In the genomic region with DNA sequence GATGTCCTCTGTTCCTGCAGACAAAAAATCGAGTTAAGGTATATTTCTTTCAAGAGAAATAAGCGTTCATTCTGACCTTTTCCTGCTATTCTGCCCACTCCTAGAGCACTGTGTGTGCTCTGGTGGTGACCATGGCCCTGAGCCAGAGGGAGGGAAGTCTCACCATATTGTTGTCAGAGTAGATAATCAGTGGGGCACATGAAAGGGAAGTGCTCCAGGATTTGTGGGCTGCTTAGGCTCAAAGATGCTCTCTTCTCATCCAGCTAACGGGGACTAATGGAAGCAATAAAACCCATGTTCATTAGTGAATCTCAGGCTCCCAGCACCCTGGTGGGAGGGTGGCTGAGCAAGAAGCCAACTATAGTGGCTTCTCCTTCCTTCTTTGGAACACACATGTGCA, we compare ENCODE assay signal across 1 cellular context.
TF ChIP-seq lines count a peak whose summit lies in the region.

No MANE protein-coding gene starts in this region.

TF ChIP-seq in GM12878, 131 proteins besides CTCF, POLR2A, EP300 and RAD21 (continued from another document):
- no peak for TF ChIP-seq BCL11A (IDR thresholded peaks at IDR 0.05; ENCODE audit: low read depth, low read length)
- TF ChIP-seq, protein P1, sequence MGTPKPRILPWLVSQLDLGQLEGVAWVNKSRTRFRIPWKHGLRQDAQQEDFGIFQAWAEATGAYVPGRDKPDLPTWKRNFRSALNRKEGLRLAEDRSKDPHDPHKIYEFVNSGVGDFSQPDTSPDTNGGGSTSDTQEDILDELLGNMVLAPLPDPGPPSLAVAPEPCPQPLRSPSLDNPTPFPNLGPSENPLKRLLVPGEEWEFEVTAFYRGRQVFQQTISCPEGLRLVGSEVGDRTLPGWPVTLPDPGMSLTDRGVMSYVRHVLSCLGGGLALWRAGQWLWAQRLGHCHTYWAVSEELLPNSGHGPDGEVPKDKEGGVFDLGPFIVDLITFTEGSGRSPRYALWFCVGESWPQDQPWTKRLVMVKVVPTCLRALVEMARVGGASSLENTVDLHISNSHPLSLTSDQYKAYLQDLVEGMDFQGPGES (IDR thresholded peaks at IDR 0.05): no peak
